ENCODE assay signal across 1 cellular context in the genomic region with DNA sequence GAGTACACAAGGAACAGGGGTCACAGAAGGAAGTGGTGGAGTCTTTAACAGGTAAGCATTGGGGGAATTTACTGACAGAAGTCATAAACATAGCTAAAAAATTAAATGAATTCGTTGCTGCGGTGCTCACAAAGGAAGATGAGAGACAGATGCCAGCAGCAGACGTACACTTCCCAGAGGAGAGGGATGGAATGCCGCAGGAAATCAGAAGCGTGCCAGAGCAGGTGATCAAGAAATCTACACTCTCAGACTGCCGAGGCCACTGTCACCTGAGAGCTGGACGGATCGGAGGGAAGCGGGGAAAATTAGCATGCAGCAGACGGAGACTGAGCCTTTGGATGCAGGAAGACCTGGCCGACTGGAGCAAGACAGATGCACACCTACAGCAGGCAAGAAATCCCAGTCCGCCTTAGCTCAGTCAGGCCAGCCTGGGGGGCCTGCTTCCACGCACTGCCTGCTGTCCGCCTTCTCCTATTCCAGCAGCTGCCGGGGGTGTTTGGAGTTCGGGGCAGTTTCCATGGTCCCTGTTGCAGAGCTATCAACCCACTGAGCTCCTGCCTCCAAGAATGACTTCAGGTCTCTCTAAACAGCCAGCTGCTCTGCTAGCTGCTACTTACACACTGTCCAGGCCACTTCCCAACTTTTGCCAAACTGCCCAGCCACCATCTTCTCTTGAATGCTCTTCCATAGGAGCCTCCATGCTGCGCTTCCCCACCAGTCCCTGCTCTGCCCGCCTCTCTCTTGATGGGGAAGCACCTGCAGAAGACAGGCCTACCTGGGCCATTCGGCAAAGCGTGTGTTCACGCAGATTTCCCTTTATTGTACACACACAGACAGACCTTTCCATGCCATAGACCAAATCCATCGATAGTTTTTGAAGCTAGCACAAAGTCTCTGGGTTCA.
TF ChIP-seq lines count a peak whose summit lies in the region.

No MANE protein-coding gene starts in this region.

TF ChIP-seq in GM23338, 12 proteins besides CTCF, POLR2A, EP300 and RAD21 (continued from another document):
- TF ChIP-seq, protein P1, sequence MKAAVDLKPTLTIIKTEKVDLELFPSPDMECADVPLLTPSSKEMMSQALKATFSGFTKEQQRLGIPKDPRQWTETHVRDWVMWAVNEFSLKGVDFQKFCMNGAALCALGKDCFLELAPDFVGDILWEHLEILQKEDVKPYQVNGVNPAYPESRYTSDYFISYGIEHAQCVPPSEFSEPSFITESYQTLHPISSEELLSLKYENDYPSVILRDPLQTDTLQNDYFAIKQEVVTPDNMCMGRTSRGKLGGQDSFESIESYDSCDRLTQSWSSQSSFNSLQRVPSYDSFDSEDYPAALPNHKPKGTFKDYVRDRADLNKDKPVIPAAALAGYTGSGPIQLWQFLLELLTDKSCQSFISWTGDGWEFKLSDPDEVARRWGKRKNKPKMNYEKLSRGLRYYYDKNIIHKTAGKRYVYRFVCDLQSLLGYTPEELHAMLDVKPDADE (IDR thresholded peaks at IDR 0.05), result no peak
- TF ChIP-seq, protein P2, sequence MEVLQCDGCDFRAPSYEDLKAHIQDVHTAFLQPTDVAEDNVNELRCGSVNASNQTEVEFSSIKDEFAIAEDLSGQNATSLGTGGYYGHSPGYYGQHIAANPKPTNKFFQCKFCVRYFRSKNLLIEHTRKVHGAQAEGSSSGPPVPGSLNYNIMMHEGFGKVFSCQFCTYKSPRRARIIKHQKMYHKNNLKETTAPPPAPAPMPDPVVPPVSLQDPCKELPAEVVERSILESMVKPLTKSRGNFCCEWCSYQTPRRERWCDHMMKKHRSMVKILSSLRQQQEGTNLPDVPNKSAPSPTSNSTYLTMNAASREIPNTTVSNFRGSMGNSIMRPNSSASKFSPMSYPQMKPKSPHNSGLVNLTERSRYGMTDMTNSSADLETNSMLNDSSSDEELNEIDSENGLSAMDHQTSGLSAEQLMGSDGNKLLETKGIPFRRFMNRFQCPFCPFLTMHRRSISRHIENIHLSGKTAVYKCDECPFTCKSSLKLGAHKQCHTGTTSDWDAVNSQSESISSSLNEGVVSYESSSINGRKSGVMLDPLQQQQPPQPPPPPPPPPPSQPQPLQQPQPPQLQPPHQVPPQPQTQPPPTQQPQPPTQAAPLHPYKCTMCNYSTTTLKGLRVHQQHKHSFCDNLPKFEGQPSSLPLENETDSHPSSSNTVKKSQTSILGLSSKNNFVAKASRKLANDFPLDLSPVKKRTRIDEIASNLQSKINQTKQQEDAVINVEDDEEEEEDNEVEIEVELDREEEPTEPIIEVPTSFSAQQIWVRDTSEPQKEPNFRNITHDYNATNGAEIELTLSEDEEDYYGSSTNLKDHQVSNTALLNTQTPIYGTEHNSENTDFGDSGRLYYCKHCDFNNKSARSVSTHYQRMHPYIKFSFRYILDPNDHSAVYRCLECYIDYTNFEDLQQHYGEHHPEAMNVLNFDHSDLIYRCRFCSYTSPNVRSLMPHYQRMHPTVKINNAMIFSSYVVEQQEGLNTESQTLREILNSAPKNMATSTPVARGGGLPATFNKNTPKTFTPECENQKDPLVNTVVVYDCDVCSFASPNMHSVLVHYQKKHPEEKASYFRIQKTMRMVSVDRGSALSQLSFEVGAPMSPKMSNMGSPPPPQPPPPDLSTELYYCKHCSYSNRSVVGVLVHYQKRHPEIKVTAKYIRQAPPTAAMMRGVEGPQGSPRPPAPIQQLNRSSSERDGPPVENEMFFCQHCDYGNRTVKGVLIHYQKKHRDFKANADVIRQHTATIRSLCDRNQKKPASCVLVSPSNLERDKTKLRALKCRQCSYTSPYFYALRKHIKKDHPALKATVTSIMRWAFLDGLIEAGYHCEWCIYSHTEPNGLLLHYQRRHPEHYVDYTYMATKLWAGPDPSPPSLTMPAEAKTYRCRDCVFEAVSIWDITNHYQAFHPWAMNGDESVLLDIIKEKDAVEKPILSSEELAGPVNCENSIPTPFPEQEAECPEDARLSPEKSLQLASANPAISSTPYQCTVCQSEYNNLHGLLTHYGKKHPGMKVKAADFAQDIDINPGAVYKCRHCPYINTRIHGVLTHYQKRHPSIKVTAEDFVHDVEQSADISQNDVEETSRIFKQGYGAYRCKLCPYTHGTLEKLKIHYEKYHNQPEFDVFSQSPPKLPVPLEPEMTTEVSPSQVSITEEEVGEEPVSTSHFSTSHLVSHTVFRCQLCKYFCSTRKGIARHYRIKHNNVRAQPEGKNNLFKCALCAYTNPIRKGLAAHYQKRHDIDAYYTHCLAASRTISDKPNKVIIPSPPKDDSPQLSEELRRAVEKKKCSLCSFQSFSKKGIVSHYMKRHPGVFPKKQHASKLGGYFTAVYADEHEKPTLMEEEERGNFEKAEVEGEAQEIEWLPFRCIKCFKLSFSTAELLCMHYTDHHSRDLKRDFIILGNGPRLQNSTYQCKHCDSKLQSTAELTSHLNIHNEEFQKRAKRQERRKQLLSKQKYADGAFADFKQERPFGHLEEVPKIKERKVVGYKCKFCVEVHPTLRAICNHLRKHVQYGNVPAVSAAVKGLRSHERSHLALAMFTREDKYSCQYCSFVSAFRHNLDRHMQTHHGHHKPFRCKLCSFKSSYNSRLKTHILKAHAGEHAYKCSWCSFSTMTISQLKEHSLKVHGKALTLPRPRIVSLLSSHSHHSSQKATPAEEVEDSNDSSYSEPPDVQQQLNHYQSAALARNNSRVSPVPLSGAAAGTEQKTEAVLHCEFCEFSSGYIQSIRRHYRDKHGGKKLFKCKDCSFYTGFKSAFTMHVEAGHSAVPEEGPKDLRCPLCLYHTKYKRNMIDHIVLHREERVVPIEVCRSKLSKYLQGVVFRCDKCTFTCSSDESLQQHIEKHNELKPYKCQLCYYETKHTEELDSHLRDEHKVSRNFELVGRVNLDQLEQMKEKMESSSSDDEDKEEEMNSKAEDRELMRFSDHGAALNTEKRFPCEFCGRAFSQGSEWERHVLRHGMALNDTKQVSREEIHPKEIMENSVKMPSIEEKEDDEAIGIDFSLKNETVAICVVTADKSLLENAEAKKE (CRISPR knock-in tag; IDR thresholded peaks at IDR 0.05), result no peak
- TF ChIP-seq EZH2 (IDR thresholded peaks at IDR 0.05; ENCODE audit: low read depth, unreplicated experiment), result no peak
- TF ChIP-seq EZH2phosphoT487 (IDR thresholded peaks at IDR 0.05; ENCODE audit: unreplicated experiment), result no peak
